1 cellular context compared by ENCODE assay signal in the genomic region with DNA sequence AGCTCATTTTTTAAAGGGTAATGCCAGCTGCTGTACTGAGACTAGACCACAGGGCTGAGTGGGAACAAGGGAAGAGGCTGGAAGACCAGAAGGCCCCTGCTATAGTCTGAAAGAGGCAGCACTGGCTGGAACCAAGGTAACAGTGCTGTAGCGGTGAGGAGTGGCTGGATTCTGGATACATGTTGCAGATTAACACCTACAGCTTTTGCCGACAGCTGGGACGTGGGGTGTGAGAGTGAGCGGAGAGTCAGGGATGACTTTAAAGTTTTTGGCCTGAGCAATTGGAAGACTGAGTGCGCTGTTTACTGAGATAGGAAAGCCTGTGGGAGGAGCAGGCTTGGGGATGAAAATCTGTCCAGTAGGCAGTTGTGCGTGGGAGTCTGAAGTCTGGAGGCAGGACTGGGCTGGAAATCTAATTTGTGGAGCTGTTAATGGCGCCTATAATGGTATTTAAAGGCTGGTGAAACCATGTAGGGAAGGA.
TF ChIP-seq lines count a peak whose summit lies in the region.

No MANE protein-coding gene starts in this region.

TF ChIP-seq in GM23338, 12 proteins besides CTCF, POLR2A, EP300 and RAD21 (continued from another document):
- TF ChIP-seq, protein P1, sequence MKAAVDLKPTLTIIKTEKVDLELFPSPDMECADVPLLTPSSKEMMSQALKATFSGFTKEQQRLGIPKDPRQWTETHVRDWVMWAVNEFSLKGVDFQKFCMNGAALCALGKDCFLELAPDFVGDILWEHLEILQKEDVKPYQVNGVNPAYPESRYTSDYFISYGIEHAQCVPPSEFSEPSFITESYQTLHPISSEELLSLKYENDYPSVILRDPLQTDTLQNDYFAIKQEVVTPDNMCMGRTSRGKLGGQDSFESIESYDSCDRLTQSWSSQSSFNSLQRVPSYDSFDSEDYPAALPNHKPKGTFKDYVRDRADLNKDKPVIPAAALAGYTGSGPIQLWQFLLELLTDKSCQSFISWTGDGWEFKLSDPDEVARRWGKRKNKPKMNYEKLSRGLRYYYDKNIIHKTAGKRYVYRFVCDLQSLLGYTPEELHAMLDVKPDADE (IDR thresholded peaks at IDR 0.05): no peak
- no peak for TF ChIP-seq ZNF114 (CRISPR knock-in tag; IDR thresholded peaks at IDR 0.05)
- TF ChIP-seq, protein P2, sequence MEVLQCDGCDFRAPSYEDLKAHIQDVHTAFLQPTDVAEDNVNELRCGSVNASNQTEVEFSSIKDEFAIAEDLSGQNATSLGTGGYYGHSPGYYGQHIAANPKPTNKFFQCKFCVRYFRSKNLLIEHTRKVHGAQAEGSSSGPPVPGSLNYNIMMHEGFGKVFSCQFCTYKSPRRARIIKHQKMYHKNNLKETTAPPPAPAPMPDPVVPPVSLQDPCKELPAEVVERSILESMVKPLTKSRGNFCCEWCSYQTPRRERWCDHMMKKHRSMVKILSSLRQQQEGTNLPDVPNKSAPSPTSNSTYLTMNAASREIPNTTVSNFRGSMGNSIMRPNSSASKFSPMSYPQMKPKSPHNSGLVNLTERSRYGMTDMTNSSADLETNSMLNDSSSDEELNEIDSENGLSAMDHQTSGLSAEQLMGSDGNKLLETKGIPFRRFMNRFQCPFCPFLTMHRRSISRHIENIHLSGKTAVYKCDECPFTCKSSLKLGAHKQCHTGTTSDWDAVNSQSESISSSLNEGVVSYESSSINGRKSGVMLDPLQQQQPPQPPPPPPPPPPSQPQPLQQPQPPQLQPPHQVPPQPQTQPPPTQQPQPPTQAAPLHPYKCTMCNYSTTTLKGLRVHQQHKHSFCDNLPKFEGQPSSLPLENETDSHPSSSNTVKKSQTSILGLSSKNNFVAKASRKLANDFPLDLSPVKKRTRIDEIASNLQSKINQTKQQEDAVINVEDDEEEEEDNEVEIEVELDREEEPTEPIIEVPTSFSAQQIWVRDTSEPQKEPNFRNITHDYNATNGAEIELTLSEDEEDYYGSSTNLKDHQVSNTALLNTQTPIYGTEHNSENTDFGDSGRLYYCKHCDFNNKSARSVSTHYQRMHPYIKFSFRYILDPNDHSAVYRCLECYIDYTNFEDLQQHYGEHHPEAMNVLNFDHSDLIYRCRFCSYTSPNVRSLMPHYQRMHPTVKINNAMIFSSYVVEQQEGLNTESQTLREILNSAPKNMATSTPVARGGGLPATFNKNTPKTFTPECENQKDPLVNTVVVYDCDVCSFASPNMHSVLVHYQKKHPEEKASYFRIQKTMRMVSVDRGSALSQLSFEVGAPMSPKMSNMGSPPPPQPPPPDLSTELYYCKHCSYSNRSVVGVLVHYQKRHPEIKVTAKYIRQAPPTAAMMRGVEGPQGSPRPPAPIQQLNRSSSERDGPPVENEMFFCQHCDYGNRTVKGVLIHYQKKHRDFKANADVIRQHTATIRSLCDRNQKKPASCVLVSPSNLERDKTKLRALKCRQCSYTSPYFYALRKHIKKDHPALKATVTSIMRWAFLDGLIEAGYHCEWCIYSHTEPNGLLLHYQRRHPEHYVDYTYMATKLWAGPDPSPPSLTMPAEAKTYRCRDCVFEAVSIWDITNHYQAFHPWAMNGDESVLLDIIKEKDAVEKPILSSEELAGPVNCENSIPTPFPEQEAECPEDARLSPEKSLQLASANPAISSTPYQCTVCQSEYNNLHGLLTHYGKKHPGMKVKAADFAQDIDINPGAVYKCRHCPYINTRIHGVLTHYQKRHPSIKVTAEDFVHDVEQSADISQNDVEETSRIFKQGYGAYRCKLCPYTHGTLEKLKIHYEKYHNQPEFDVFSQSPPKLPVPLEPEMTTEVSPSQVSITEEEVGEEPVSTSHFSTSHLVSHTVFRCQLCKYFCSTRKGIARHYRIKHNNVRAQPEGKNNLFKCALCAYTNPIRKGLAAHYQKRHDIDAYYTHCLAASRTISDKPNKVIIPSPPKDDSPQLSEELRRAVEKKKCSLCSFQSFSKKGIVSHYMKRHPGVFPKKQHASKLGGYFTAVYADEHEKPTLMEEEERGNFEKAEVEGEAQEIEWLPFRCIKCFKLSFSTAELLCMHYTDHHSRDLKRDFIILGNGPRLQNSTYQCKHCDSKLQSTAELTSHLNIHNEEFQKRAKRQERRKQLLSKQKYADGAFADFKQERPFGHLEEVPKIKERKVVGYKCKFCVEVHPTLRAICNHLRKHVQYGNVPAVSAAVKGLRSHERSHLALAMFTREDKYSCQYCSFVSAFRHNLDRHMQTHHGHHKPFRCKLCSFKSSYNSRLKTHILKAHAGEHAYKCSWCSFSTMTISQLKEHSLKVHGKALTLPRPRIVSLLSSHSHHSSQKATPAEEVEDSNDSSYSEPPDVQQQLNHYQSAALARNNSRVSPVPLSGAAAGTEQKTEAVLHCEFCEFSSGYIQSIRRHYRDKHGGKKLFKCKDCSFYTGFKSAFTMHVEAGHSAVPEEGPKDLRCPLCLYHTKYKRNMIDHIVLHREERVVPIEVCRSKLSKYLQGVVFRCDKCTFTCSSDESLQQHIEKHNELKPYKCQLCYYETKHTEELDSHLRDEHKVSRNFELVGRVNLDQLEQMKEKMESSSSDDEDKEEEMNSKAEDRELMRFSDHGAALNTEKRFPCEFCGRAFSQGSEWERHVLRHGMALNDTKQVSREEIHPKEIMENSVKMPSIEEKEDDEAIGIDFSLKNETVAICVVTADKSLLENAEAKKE (CRISPR knock-in tag; IDR thresholded peaks at IDR 0.05): no peak
- TF ChIP-seq ZNF331 (CRISPR knock-in tag; IDR thresholded peaks at IDR 0.05; ENCODE audit: low read depth): no peak
- no peak for TF ChIP-seq EZH2 (IDR thresholded peaks at IDR 0.05; ENCODE audit: low read depth, unreplicated experiment)
- TF ChIP-seq NANOG (IDR thresholded peaks at IDR 0.05; ENCODE audit: borderline replicate concordance): no peak
- TF ChIP-seq POLR2AphosphoS5 (IDR thresholded peaks at IDR 0.05; ENCODE audit: low read depth): no peak
